1 cellular context compared by ENCODE assay signal in genomic region chr3:189109145-189109544, GRCh38.
TF ChIP-seq lines count a peak whose summit lies in the region.

No MANE protein-coding gene starts in this region.

TF ChIP-seq in WTC11, 78 proteins besides CTCF, POLR2A, EP300 and RAD21 (continued from another document):
- no peak for TF ChIP-seq AFF4 (CRISPR knock-in tag; IDR thresholded peaks at IDR 0.05; ENCODE audit: borderline replicate concordance)
- TF ChIP-seq ZNF423 (CRISPR knock-in tag; IDR thresholded peaks at IDR 0.05): no peak
- no peak for TF ChIP-seq ATF1 (CRISPR knock-in tag; IDR thresholded peaks at IDR 0.05)
- no peak for TF ChIP-seq RELA (CRISPR knock-in tag; IDR thresholded peaks at IDR 0.05; ENCODE audit: borderline replicate concordance)
- no peak for TF ChIP-seq EMX1 (CRISPR knock-in tag; IDR thresholded peaks at IDR 0.05)
